8 cellular contexts compared by ENCODE assay signal in genomic region chr5:64384761-64385160, GRCh38.
A peak's percentile ranks its signal among the peaks of the same experiment; 100 is the strongest.
DNase-seq lines count a peak whose midpoint lies in the region; ATAC-seq and TF ChIP-seq lines count a peak whose summit lies in the region.

No MANE protein-coding gene starts in this region.

- H3K27me3 ChIP-seq in mammary epithelial cell (ENCODE audit: insufficient read depth, low read length): no peaks in the 10 kb centered on the region

- H3K79me2 ChIP-seq in mammary epithelial cell (ENCODE audit: insufficient read depth, low read length): no peaks in the 10 kb centered on the region

- DNase-seq in EH (ENCODE audit: low read depth) (peak; percentile 55), mammary epithelial cell (peak; percentile 4), T-helper 2 cell (no peak), NCI-H345 treated with DMSO at 0.1 percent for 48 hours (lab: John Stamatoyannopoulos, UW; ENCODE audit: unreplicated experiment) (no peak), NCI-H2107 (lab: John Stamatoyannopoulos, UW) (no peak), head of caudate nucleus (no peak)

- intact Hi-C loops in mammary epithelial cell (cut with micrococcal nuclease) (loop anchor here (10.0 kb wide), 1 partner anchor 150 kb away; no protein-coding TSS in a partner anchor), head of caudate nucleus (cut with DNase I) (no loop called here)

- no TSS peak for BruUV-seq in mammary epithelial cell (replicated peaks; lab: Mats Ljungman, UMichigan)

- no peaks in the 10 kb centered on the region for H3K36me3 ChIP-seq in mammary epithelial cell (ENCODE audit: insufficient read depth, low read length)

- no peaks in the 10 kb centered on the region for H4K20me1 ChIP-seq in mammary epithelial cell (ENCODE audit: insufficient read depth, low read length)

- TF ChIP-seq CTCF in mammary epithelial cell (conservative IDR thresholded peaks at IDR 0.05 in 1 of 2, IDR thresholded peaks at IDR 0.05 in 1 of 2; ENCODE audit: extremely low read depth in 1 of 2, insufficient read depth in 1 of 2, low read depth in 1 of 2, low read length in 2 of 2): peak in 1 of 2 donors; percentile 36

- in situ Hi-C loops in mammary epithelial cell (cut with MboI; ENCODE audit: low sequenced_read_pairs in 2 of 2): no loop called here

- ATAC-seq in GM19467 (IDR thresholded peaks at IDR 0.05; ENCODE audit: unreplicated experiment) (peak; percentile 94), HG03571 (IDR thresholded peaks at IDR 0.05; ENCODE audit: unreplicated experiment) (peak; percentile 88)

- H2AFZ ChIP-seq in mammary epithelial cell (ENCODE audit: low read depth, low read length): no peak overlapping the region

- no peak overlapping the region for H3K27ac ChIP-seq in mammary epithelial cell (ENCODE audit: insufficient read depth, low read depth, low read length)

- H3K9me3 ChIP-seq in mammary epithelial cell (replicated peaks; ENCODE audit: insufficient read depth, low read length): no peaks in the 10 kb centered on the region

- no peaks in the 10 kb centered on the region for H3K4me1 ChIP-seq in mammary epithelial cell (ENCODE audit: insufficient read depth, low read length)

- dilution Hi-C loops in mammary epithelial cell (cut with HindIII; ENCODE audit: low sequenced_read_pairs): no loop called here

- no peak overlapping the region for H3K9ac ChIP-seq in mammary epithelial cell (ENCODE audit: insufficient read depth, low read length)

- CTCF ChIA-PET in mammary epithelial cell (lab: Charles Lee; ENCODE audit: low non-redundant PET): no interaction called here

- no peak overlapping the region for H3K4me3 ChIP-seq in mammary epithelial cell (replicated peaks in 1 of 3; ENCODE audit: insufficient read depth in 1 of 3, low read depth in 2 of 3, low read length in 3 of 3)

- H3K4me2 ChIP-seq in mammary epithelial cell (ENCODE audit: insufficient read depth, low read depth, low read length): no peak overlapping the region

Comparison
In these comparisons a context has a peak if more than half of its experiments do, and no peak if none do; other contexts are left out.
1. DNase-seq: peak in EH (single experiment) and mammary epithelial cell (single experiment); none in T-helper 2 cell (0 of 5), NCI-H345 treated with DMSO at 0.1 percent for 48 hours (single experiment), NCI-H2107 (single experiment) and head of caudate nucleus (0 of 42).